Comparison of ENCODE assay signal across 31 cellular contexts in the genomic region with DNA sequence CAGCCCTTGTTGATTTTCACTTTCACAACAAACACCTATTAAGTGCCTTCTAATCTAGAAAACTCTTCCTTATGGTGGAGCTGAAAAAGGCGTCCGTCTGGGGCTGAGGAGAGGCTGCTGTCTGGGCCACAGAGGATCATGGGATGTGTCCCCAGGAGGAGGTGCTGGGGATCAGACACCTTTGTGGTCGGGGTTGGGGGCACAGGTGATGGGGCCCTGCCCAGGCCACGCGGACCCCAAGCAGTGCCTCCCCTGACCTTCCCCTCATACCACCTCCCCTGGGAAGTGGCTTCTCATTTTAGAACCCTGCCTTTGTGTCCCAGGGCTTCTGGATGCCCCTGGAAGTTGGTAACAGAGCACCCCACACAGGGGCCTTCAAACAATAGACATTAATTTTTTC. TPM values are rescaled to one million over a fixed set of nuclear protein-coding genes. Genes with fewer than 3 reads are reported as not detected.
DNase-seq lines count a peak whose midpoint lies in the region; ATAC-seq and TF ChIP-seq lines count a peak whose summit lies in the region.
"Had no signal": no experiment of that assay in that cellular context is flagged by ENCODE, and none has a peak within 500 bp of the region (broad histone marks: within the 10 kb centered on the region; RNA-seq: fewer than 3 reads in every experiment).

No MANE protein-coding gene starts in this region.

- no peak for ATAC-seq in activated T-cell treated with anti-CD3 and anti-CD28 coated beads, Interleukin-2, amount 50 U/mL, for 4 hours
- ATAC-seq in HG03108 (IDR thresholded peaks at IDR 0.05; ENCODE audit: unreplicated experiment) (no peak), HG02588 (IDR thresholded peaks at IDR 0.05; ENCODE audit: unreplicated experiment) (no peak)
- ATAC-seq: activated T-cell treated with anti-CD3 and anti-CD28 coated beads, Interleukin-2, amount 50 U/mL, for 72 hours; Right ventricle myocardium inferior had no signal

- intact Hi-C loops in sigmoid colon (cut with DNase I), result loop anchor here (10.0 kb wide), 1 partner anchor 62 kb away; no protein-coding TSS in a partner anchor

- peaks cover 3% of the 10 kb centered on the region for H3K9me3 Mint-ChIP-seq in activated T-cell treated with anti-CD3 and anti-CD28 coated beads, Interleukin-2, amount 50 U/mL, for 24 hours
- peaks cover 5% of the 10 kb centered on the region for H3K9me3 Mint-ChIP-seq in activated T-cell treated with anti-CD3 and anti-CD28 coated beads, Interleukin-2, amount 50 U/mL, for 4 hours

- H3K4me3 Mint-ChIP-seq in activated T-cell treated with anti-CD3 and anti-CD28 coated beads, Interleukin-2, amount 50 U/mL, for 24 hours, result no peak overlapping the region
- H3K4me3 Mint-ChIP-seq in activated T-cell treated with anti-CD3 and anti-CD28 coated beads, Interleukin-2, amount 50 U/mL, for 4 hours, result no peak overlapping the region
- H3K4me3 Mint-ChIP-seq: activated T-cell treated with anti-CD3 and anti-CD28 coated beads, Interleukin-2, amount 50 U/mL, for 72 hours had no signal

- no peaks in the 10 kb centered on the region for H3K36me3 Mint-ChIP-seq in activated T-cell treated with anti-CD3 and anti-CD28 coated beads, Interleukin-2, amount 50 U/mL, for 24 hours (ENCODE audit: low read depth)
- H3K36me3 Mint-ChIP-seq in activated T-cell treated with anti-CD3 and anti-CD28 coated beads, Interleukin-2, amount 50 U/mL, for 4 hours (ENCODE audit: insufficient read depth), result peaks cover under 1% of the 10 kb centered on the region
- H3K36me3 Mint-ChIP-seq: IgD-negative memory B cell had no signal

- H3K4me1 Mint-ChIP-seq in activated T-cell treated with anti-CD3 and anti-CD28 coated beads, Interleukin-2, amount 50 U/mL, for 24 hours (ENCODE audit: low read depth), result peaks cover 24% of the 10 kb centered on the region
- peaks cover 46% of the 10 kb centered on the region for H3K4me1 Mint-ChIP-seq in activated T-cell treated with anti-CD3 and anti-CD28 coated beads, Interleukin-2, amount 50 U/mL, for 4 hours (ENCODE audit: low read depth)

- H3K27me3 ChIP-seq in sigmoid colon, result no peaks in the 10 kb centered on the region
- H3K27me3 ChIP-seq: ascending aorta had no signal

- H3K27me3 Mint-ChIP-seq in activated T-cell treated with anti-CD3 and anti-CD28 coated beads, Interleukin-2, amount 50 U/mL, for 24 hours, result no peaks in the 10 kb centered on the region
- no peaks in the 10 kb centered on the region for H3K27me3 Mint-ChIP-seq in activated T-cell treated with anti-CD3 and anti-CD28 coated beads, Interleukin-2, amount 50 U/mL, for 4 hours (ENCODE audit: low read depth)
- H3K27me3 Mint-ChIP-seq: IgD-negative memory B cell had no signal

- H3K4me3 ChIP-seq in coronary artery (no peak overlapping the region), sigmoid colon (no peak overlapping the region)
- H3K4me3 ChIP-seq: ascending aorta, thoracic aorta had no signal

- no peaks in the 10 kb centered on the region for H3K36me3 ChIP-seq in sigmoid colon
- H3K36me3 ChIP-seq: ascending aorta, thoracic aorta had no signal

- 44 to 69% methylated on average over 5 of the region's 5 CpGs for WGBS in sigmoid colon, 2 donors

- H3K27ac ChIP-seq in coronary artery (no peak overlapping the region), sigmoid colon (no peak overlapping the region)
- H3K27ac ChIP-seq: ascending aorta, C4-2B, thoracic aorta had no signal

- DNase-seq in activated T-cell treated with anti-CD3 and anti-CD28 coated beads, Interleukin-2, amount 50 U/mL, for 24 hours, result peak; percentile 21
- no peak for DNase-seq in activated T-cell treated with anti-CD3 and anti-CD28 coated beads, Interleukin-2, amount 50 U/mL, for 4 hours
- DNase-seq in D341Med (ENCODE audit: low spot score) (peak; percentile 14), coronary artery (ENCODE audit: low spot score) (peak; percentile 53), sigmoid colon (peak; percentile 36), cortex of kidney (lab: John Stamatoyannopoulos, UW) (no peak)
- DNase-seq: activated naive CD4-positive, alpha-beta T cell treated with anti-CD3 and anti-CD28 coated beads, Interleukin-2, amount 50 U/mL, for 16 hours; activated T-cell treated with anti-CD3 and anti-CD28 coated beads, Interleukin-2, amount 50 U/mL, for 72 hours; DMS 273 treated with DMSO at 0.1 percent for 48 hours; glutamatergic neuron; NCI-H1105 treated with DMSO at 0.1 percent for 48 hours; NCI-H2081; NCI-H446; occipital lobe; OCI-M1; stimulated activated CD4-positive, alpha-beta T cell treated with anti-CD3 and anti-CD28 coated beads, Interleukin-2, amount 100 ng/mL, for 48 hours; stimulated activated naive CD4-positive, alpha-beta T cell treated with Interleukin-2 at 50 U/mL for 16 hours; T-helper 9 cell had no signal

- no peak for TF ChIP-seq CTCF in coronary artery (IDR thresholded peaks at IDR 0.05)
- TF ChIP-seq CTCF in sigmoid colon (IDR thresholded peaks at IDR 0.05), result no peak

- no peak for TF ChIP-seq EP300 in sigmoid colon (IDR thresholded peaks at IDR 0.05)

- no peaks in the 10 kb centered on the region for H3K9me3 ChIP-seq in sigmoid colon
- H3K9me3 ChIP-seq: ascending aorta, thoracic aorta had no signal

- TF ChIP-seq POLR2A in sigmoid colon (IDR thresholded peaks at IDR 0.05), result no peak

- no peak overlapping the region for H3K27ac Mint-ChIP-seq in activated T-cell treated with anti-CD3 and anti-CD28 coated beads, Interleukin-2, amount 50 U/mL, for 24 hours
- H3K27ac Mint-ChIP-seq: activated T-cell treated with anti-CD3 and anti-CD28 coated beads, Interleukin-2, amount 50 U/mL, for 72 hours had no signal

- no peaks in the 10 kb centered on the region for H3K4me1 ChIP-seq in sigmoid colon
- H3K4me1 ChIP-seq: ascending aorta had no signal

RNA-seq across cellular contexts. Expression of a gene that starts 41.1 kb away (rescaled TPM):
- not detected for total RNA-seq in activated T-cell treated with anti-CD3 and anti-CD28 coated beads, Interleukin-2, amount 50 U/mL, for 4 hours
- total RNA-seq in sigmoid colon, result not detected
- not detected for polyA plus RNA-seq in sigmoid colon
- total RNA-seq: activated CD8-positive, alpha-beta memory T cell treated with anti-CD3 and anti-CD28 coated beads for 36 hours; activated T-cell treated with anti-CD3 and anti-CD28 coated beads, Interleukin-2, amount 50 U/mL, for 72 hours; ascending aorta; cardiac septum; dermis microvascular lymphatic vessel endothelial cell; lung microvascular endothelial cell; M059J; occipital lobe; renal cortical epithelial cell; Right ventricle myocardium inferior; thoracic aorta had no signal
- polyA plus RNA-seq: IgD-negative memory B cell had no signal

RNA-seq across cellular contexts. Expression of a gene that starts 44.3 kb away (rescaled TPM):
- under 1 TPM in 1 of 3 donors, not detected in 2; 0.11 TPM for total RNA-seq in activated T-cell treated with anti-CD3 and anti-CD28 coated beads, Interleukin-2, amount 50 U/mL, for 4 hours
- not detected for total RNA-seq in sigmoid colon
- not detected for polyA plus RNA-seq in sigmoid colon
- total RNA-seq: activated CD8-positive, alpha-beta memory T cell treated with anti-CD3 and anti-CD28 coated beads for 36 hours; activated T-cell treated with anti-CD3 and anti-CD28 coated beads, Interleukin-2, amount 50 U/mL, for 72 hours; ascending aorta; cardiac septum; dermis microvascular lymphatic vessel endothelial cell; lung microvascular endothelial cell; M059J; renal cortical epithelial cell; Right ventricle myocardium inferior; thoracic aorta had no signal
- polyA plus RNA-seq: IgD-negative memory B cell had no signal

Comparison
In these comparisons a context has a peak if more than half of its experiments do, and no peak if none do; other contexts are left out.
1. DNase-seq: peak in activated T-cell treated with anti-CD3 and anti-CD28 coated beads, Interleukin-2, amount 50 U/mL, for 24 hours (single experiment), D341Med (single experiment), coronary artery (single experiment) and sigmoid colon (single experiment); none in activated T-cell treated with anti-CD3 and anti-CD28 coated beads, Interleukin-2, amount 50 U/mL, for 4 hours (single experiment) and cortex of kidney (single experiment).